ENCODE assay signal across 10 cellular contexts in the genomic region with DNA sequence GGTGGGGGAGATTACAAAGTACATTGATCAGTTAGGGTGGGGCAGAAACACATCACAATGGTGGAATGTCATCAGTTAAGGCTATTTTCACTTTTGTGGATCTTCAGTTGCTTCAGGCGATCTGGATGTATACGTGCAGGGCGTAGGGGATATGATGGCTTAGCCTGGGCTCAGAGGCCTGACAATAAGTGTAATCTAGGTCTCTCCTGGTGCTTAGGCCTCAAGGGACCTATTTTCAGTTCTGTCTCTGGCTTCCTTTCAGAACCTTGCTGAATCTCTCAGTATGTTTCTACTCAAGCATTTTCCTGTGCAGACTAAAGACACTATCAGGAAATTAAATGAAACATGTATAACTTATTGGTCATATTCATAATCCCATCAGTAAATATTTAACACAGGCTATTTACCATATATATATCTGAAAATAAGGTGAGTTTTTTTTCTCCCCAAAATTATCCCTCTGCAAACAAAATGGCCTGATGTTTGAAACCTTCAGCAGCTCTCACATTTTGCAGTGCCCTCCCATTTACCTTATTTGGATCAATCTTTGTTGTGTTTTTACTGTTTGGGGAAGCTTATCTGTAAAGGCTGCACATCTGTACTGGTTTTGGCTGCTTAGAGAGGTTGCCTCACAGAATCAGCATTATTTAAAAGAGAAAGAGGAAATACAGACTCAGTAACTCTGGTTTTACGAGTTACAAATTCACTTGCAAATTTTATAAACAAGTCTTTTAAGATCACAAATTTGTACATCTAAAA. TPM values are rescaled to one million over a fixed set of nuclear protein-coding genes. Genes with fewer than 3 reads are reported as not detected.
DNase-seq lines count a peak whose midpoint lies in the region; ATAC-seq and TF ChIP-seq lines count a peak whose summit lies in the region.
"Had no signal": no experiment of that assay in that cellular context is flagged by ENCODE, and none has a peak within 500 bp of the region (broad histone marks: within the 10 kb centered on the region; RNA-seq: fewer than 3 reads in every experiment).

No MANE protein-coding gene starts in this region.

- DNase-seq in Jurkat, Clone E6-1 (ENCODE audit: low read depth, low spot score): peak; percentile 67
- DNase-seq in memory B cell (ENCODE audit: low spot score in 2 of 2): no peak
- no peak for DNase-seq in CD8-positive, alpha-beta memory T cell
- no peak for DNase-seq in H4 (ENCODE audit: low spot score)
- DNase-seq in UCSD-AML1 (lab: John Stamatoyannopoulos, UW; ENCODE audit: unreplicated experiment): no peak
- DNase-seq in right atrium auricular region (ENCODE audit: low spot score): no peak
- DNase-seq: right lobe of liver had no signal

- H3K4me1 Mint-ChIP-seq in memory B cell: peaks cover 29% of the 10 kb centered on the region
- peaks cover 0 to 21% (median 17%) of the 10 kb centered on the region in 3 donors for H3K4me1 Mint-ChIP-seq in CD8-positive, alpha-beta memory T cell

- H3K36me3 Mint-ChIP-seq in memory B cell: peaks cover 2% of the 10 kb centered on the region
- peaks cover 0 to 9% (median 2%) of the 10 kb centered on the region in 3 donors for H3K36me3 Mint-ChIP-seq in CD8-positive, alpha-beta memory T cell
- H3K36me3 Mint-ChIP-seq: activated naive CD8-positive, alpha-beta T cell had no signal

- TF ChIP-seq CTCF in right atrium auricular region (IDR thresholded peaks at IDR 0.05): no peak

- H3K27me3 ChIP-seq in CD8-positive, alpha-beta memory T cell (ENCODE audit: insufficient read depth, low read length, poor library complexity, severe bottlenecking): no peaks in the 10 kb centered on the region
- H3K27me3 ChIP-seq in right atrium auricular region: no peaks in the 10 kb centered on the region
- H3K27me3 ChIP-seq: right lobe of liver had no signal

- no peak overlapping the region for H3K4me3 ChIP-seq in Jurkat, Clone E6-1 (ENCODE audit: low read length)
- H3K4me3 ChIP-seq in CD8-positive, alpha-beta memory T cell (ENCODE audit: low read length): no peak overlapping the region
- no peak overlapping the region for H3K4me3 ChIP-seq in right atrium auricular region
- H3K4me3 ChIP-seq: right lobe of liver had no signal

- H3K9me3 ChIP-seq in CD8-positive, alpha-beta memory T cell (ENCODE audit: low read length): no peaks in the 10 kb centered on the region
- H3K9me3 ChIP-seq in right atrium auricular region: no peaks in the 10 kb centered on the region
- H3K9me3 ChIP-seq: right lobe of liver had no signal

- peak; percentile 55 for ATAC-seq in GM18868 (IDR thresholded peaks at IDR 0.05; ENCODE audit: unreplicated experiment)
- peak; percentile 53 for ATAC-seq in HG02588 (IDR thresholded peaks at IDR 0.05; ENCODE audit: unreplicated experiment)
- peak; percentile 14 for ATAC-seq in memory B cell (ENCODE audit: low read depth)
- ATAC-seq: right lobe of liver had no signal

- H3K27ac ChIP-seq in CD8-positive, alpha-beta memory T cell (ENCODE audit: low read depth, low read length): no peak overlapping the region
- no peak overlapping the region for H3K27ac ChIP-seq in right atrium auricular region
- H3K27ac ChIP-seq: right lobe of liver had no signal

- H3K27ac Mint-ChIP-seq in memory B cell: peak overlapping the region; percentile 72
- H3K27ac Mint-ChIP-seq in CD8-positive, alpha-beta memory T cell: peak overlapping the region in 1 of 8 donors; percentile 55
- H3K27ac Mint-ChIP-seq: activated naive CD8-positive, alpha-beta T cell had no signal

- no peaks in the 10 kb centered on the region for H3K9me3 Mint-ChIP-seq in memory B cell
- no peaks in the 10 kb centered on the region for H3K9me3 Mint-ChIP-seq in CD8-positive, alpha-beta memory T cell

- H3K4me3 Mint-ChIP-seq in memory B cell: peak overlapping the region; percentile 72
- peak overlapping the region in 1 of 7 donors; percentile 25 for H3K4me3 Mint-ChIP-seq in CD8-positive, alpha-beta memory T cell
- H3K4me3 Mint-ChIP-seq: activated naive CD8-positive, alpha-beta T cell had no signal

- H3K4me1 ChIP-seq in CD8-positive, alpha-beta memory T cell (ENCODE audit: insufficient read depth, low read length): peaks cover 12% of the 10 kb centered on the region
- H3K4me1 ChIP-seq in right atrium auricular region: peaks cover 0 to 16% of the 10 kb centered on the region in 2 donors

- no peaks in the 10 kb centered on the region for H3K27me3 Mint-ChIP-seq in memory B cell
- peaks cover 2 to 21% of the 10 kb centered on the region in 2 donors for H3K27me3 Mint-ChIP-seq in CD8-positive, alpha-beta memory T cell

- no peaks in the 10 kb centered on the region for H3K36me3 ChIP-seq in CD8-positive, alpha-beta memory T cell (ENCODE audit: insufficient read depth, low read length)
- no peaks in the 10 kb centered on the region for H3K36me3 ChIP-seq in right atrium auricular region

- CTCF ChIA-PET in CD8-positive, alpha-beta memory T cell (lab: Charles Lee): no interaction called here

- POLR2A ChIA-PET in CD8-positive, alpha-beta memory T cell (lab: Charles Lee): no interaction called here

RNA-seq across cellular contexts. Expression of gene ZCCHC4, which starts 2.3 kb away (rescaled TPM):
- polyA plus RNA-seq in Jurkat, Clone E6-1 (2012; ENCODE audit: insufficient read depth, insufficient read length): 10.6 TPM
- total RNA-seq in CD8-positive, alpha-beta memory T cell: 10 to 100 TPM; 14.1 to 15.0 TPM
- 11.6 TPM for polyA plus RNA-seq in CD8-positive, alpha-beta memory T cell
- total RNA-seq in H4 (2014; rRNA removed; shearing (Covaris generic)): 14.7 and 17.2 TPM in 2 replicates
- 1 to 10 TPM; 7.4 to 7.9 TPM for total RNA-seq in right atrium auricular region
